ENCODE assay signal across 8 cellular contexts in genomic region chr9:121634800-121635261, GRCh38. TPM values are rescaled to one million over a fixed set of nuclear protein-coding genes. Genes with fewer than 3 reads are reported as not detected.
DNase-seq lines count a peak whose midpoint lies in the region; TF ChIP-seq lines count a peak whose summit lies in the region.

No MANE protein-coding gene starts in this region.

- H3K4me2 ChIP-seq in H9 (ENCODE audit: insufficient read depth, insufficient read length, low read length) = no peak overlapping the region

- H3K4me1 ChIP-seq in A673 (ENCODE audit: insufficient read depth, low read length, poor library complexity, severe bottlenecking) (no peaks in the 10 kb centered on the region), H9 (ENCODE audit: insufficient read depth, low read length) (no peaks in the 10 kb centered on the region), adipocyte (ENCODE audit: control insufficient read depth, insufficient read depth, low read length) (peaks cover 16% of the 10 kb centered on the region)

- TF ChIP-seq CTCF in A673 (conservative IDR thresholded peaks at IDR 0.05; ENCODE audit: low read depth, low read length) = peak; percentile 34; the same call in 1 of the 2 replicates
- peak; percentile 83 for TF ChIP-seq CTCF in H9 (conservative IDR thresholded peaks at IDR 0.05)

- H2BK20ac ChIP-seq in H9 (ENCODE audit: low read depth, low read length, poor library complexity, severe bottlenecking) = no peak overlapping the region

- no peak overlapping the region for H2BK15ac ChIP-seq in H9 (ENCODE audit: low read depth, low read length)

- H4K8ac ChIP-seq in H9 (replicated peaks; ENCODE audit: insufficient read length, low read depth, low read length) = no peak overlapping the region

- H3K23ac ChIP-seq in H9 (ENCODE audit: insufficient read length, low read depth, low read length) = no peak overlapping the region

- H3K36me3 Mint-ChIP-seq in H9 (ENCODE audit: insufficient read depth in 1 of 3, low read depth in 3 of 3) = no peaks in the 10 kb centered on the region

- peak overlapping the region in 1 of 3 experiments; percentile 70; a peak in 2 of 7 replicates for H3K27ac Mint-ChIP-seq in H9

- no peak overlapping the region for H2AFZ ChIP-seq in H9 (ENCODE audit: low read length)

- no peaks in the 10 kb centered on the region for H3K27me3 ChIP-seq in A673 (replicated peaks; ENCODE audit: insufficient read depth, low read depth, low read length, poor library complexity)
- H3K27me3 ChIP-seq in H9 (ENCODE audit: insufficient read depth, low read length) = no peaks in the 10 kb centered on the region
- peaks cover 10% of the 10 kb centered on the region for H3K27me3 ChIP-seq in adipocyte (replicated peaks; ENCODE audit: control insufficient read depth, insufficient read depth, low read length)

- H3K4me1 Mint-ChIP-seq in H9 = peaks cover 28 to 49% of the 10 kb centered on the region in 2 experiments

- H3K27ac ChIP-seq in A673 (ENCODE audit: low read depth, low read length, poor library complexity, severe bottlenecking) (no peak overlapping the region), H9 (ENCODE audit: insufficient read length, low read depth, low read length) (no peak overlapping the region)

- peak overlapping the region in 1 of 2 experiments; percentile 10; a peak in 2 of 5 replicates for H3K4me3 Mint-ChIP-seq in H9

- H2BK120ac ChIP-seq in H9 (ENCODE audit: low read depth, low read length, poor library complexity, severe bottlenecking) = no peak overlapping the region

- no peaks in the 10 kb centered on the region; the same call in 1 of the 2 replicates for H3K27me3 Mint-ChIP-seq in H9 (ENCODE audit: low read depth)

- H3K18ac ChIP-seq in H9 (ENCODE audit: insufficient read length, low read depth, low read length) = no peak overlapping the region

- intact Hi-C loops in A673 (cut with micrococcal nuclease; ENCODE audit: unreplicated experiment) = loop anchor here (5.0 kb wide), 1 partner anchor 357 kb away; no protein-coding TSS in a partner anchor

- no CpG with 5 or more reads among the region's 12 CpGs for WGBS in H9 (ENCODE audit: extremely low coverage, insufficient read length, low lambda C conversion rate)

- H3K4ac ChIP-seq in H9 (ENCODE audit: low read depth, low read length) = no peak overlapping the region

- H3K79me1 ChIP-seq in H9 (ENCODE audit: insufficient read depth, low read depth, low read length, poor library complexity, severe bottlenecking) = no peaks in the 10 kb centered on the region

- H4K91ac ChIP-seq in H9 (ENCODE audit: insufficient read length, low read depth, low read length) = no peak overlapping the region

- no peaks in the 10 kb centered on the region for H3K79me2 ChIP-seq in H9 (ENCODE audit: insufficient read depth, low read length)

- no peaks in the 10 kb centered on the region; a peak in 1 of 5 replicates for H3K9me3 Mint-ChIP-seq in H9

- no TSS peak for BruUV-seq in A673 (replicated peaks; lab: Mats Ljungman, UMichigan)

- H3K9ac ChIP-seq in H9 (ENCODE audit: extremely low read depth, insufficient read length, low read length) = no peak overlapping the region
- no peak overlapping the region for H3K9ac ChIP-seq in adipocyte (ENCODE audit: low read length)

- no peak overlapping the region for H3K56ac ChIP-seq in H9 (ENCODE audit: insufficient read length, low read depth, low read length)

- no peak overlapping the region for H2BK5ac ChIP-seq in H9 (ENCODE audit: insufficient read length, low read length)

- peaks cover 3% of the 10 kb centered on the region for H3K23me2 ChIP-seq in H9 (ENCODE audit: insufficient read length, low read depth, low read length, poor library complexity, severe bottlenecking)

- H3K36me3 ChIP-seq in A673 (ENCODE audit: insufficient read depth, low read length, poor library complexity, severe bottlenecking) = no peaks in the 10 kb centered on the region
- H3K36me3 ChIP-seq in adipocyte (ENCODE audit: control insufficient read depth, insufficient read depth, low read length, severe bottlenecking) = no peaks in the 10 kb centered on the region

- DNase-seq in A673 (ENCODE audit: low spot score) (no peak), H9 (peak; percentile 76), adipocyte (ENCODE audit: low read depth) (peak; percentile 19), kidney tubule cell (ENCODE audit: low spot score) (peak; percentile 33), NCI-H446 treated with DMSO at 0.1 percent for 48 hours (lab: John Stamatoyannopoulos, UW) (no peak), DMS79 treated with DMSO at 0.1 percent for 48 hours (lab: John Stamatoyannopoulos, UW) (no peak), NCI-H510A treated with DMSO at 0.1 percent for 48 hours (lab: John Stamatoyannopoulos, UW) (no peak)
- DNase-seq in stimulated activated naive CD4-positive, alpha-beta T cell (lab: John Stamatoyannopoulos, UW) = no peak

- H3K4me3 ChIP-seq in A673 (ENCODE audit: low read depth, low read length, poor library complexity, severe bottlenecking) (no peak overlapping the region), adipocyte (ENCODE audit: low read length) (no peak overlapping the region)

- CTCF ChIA-PET in A673 (lab: Charles Lee) = interaction anchor here (0.7 kb wide), 1 partner anchor 94 kb away, joined by 3 read pairs; no protein-coding TSS in a partner anchor

- POLR2A ChIA-PET in A673 (lab: Charles Lee; ENCODE audit: low non-redundant PET) = no interaction called here

- H2BK12ac ChIP-seq in H9 (ENCODE audit: insufficient read length, low read depth, low read length) = no peak overlapping the region

- H2AK5ac ChIP-seq in H9 (ENCODE audit: insufficient read length, low read length) = no peak overlapping the region

- no peaks in the 10 kb centered on the region for H4K20me1 ChIP-seq in H9 (ENCODE audit: control insufficient read depth, insufficient read depth, insufficient read length)

- H3K14ac ChIP-seq in H9 (ENCODE audit: insufficient read depth, low read length) = no peak overlapping the region; the same call in 1 of the 2 replicates

- H3K9me3 ChIP-seq in A673 (ENCODE audit: low read depth, low read length, poor library complexity, severe bottlenecking) (no peaks in the 10 kb centered on the region), H9 (ENCODE audit: control insufficient read depth, low read depth, low read length) (no peaks in the 10 kb centered on the region), adipocyte (ENCODE audit: control insufficient read depth, low read length) (peaks cover 5% of the 10 kb centered on the region)

- H4K5ac ChIP-seq in H9 (ENCODE audit: insufficient read length, low read depth, low read length) = no peak overlapping the region

- H3T11ph ChIP-seq in H9 (ENCODE audit: low read length) = no peak overlapping the region

RNA-seq across cellular contexts. Expression of gene DAB2IP, which starts 16.6 kb away (rescaled TPM):
- 34.5 and 44.5 TPM in 2 replicates for total RNA-seq in A673 (2021)
- total RNA-seq in H9 (2021) = 22.0 and 22.6 TPM in 2 replicates

Comparison
In these comparisons a context has a peak if more than half of its experiments do, and no peak if none do; other contexts are left out.
1. DNase-seq: peak in H9 (single experiment), adipocyte (single experiment) and kidney tubule cell (single experiment); none in A673 (single experiment), NCI-H446 treated with DMSO at 0.1 percent for 48 hours (single experiment), stimulated activated naive CD4-positive, alpha-beta T cell (0 of 6), DMS79 treated with DMSO at 0.1 percent for 48 hours (single experiment) and NCI-H510A treated with DMSO at 0.1 percent for 48 hours (single experiment).